28 cellular contexts compared by ENCODE assay signal in genomic region chr2:233816334-233816733, GRCh38. TPM values are rescaled to one million over a fixed set of nuclear protein-coding genes. Genes with fewer than 3 reads are reported as not detected.
DNase-seq lines count a peak whose midpoint lies in the region; ATAC-seq and FAIRE-seq lines count a peak whose summit lies in the region.
"Had no signal": no experiment of that assay in that cellular context is flagged by ENCODE, and none has a peak within 500 bp of the region (broad histone marks: within the 10 kb centered on the region; RNA-seq: fewer than 3 reads in every experiment).

No MANE protein-coding gene starts in this region.

- H3K36me3 ChIP-seq in adipocyte (ENCODE audit: control insufficient read depth, insufficient read depth, low read length, severe bottlenecking): no peaks in the 10 kb centered on the region
- no peaks in the 10 kb centered on the region for H3K36me3 ChIP-seq in CD4-positive, alpha-beta memory T cell (ENCODE audit: insufficient read depth, low read length)
- H3K36me3 ChIP-seq: cardiac muscle cell had no signal

- ATAC-seq in sciatic nerve: no peak
- ATAC-seq: mucosa of descending colon, WTC11 had no signal

- peak; percentile 42 for DNase-seq in NCI-H345 (lab: John Stamatoyannopoulos, UW)
- DNase-seq in NCI-H345 treated with DMSO at 0.1 percent for 48 hours (lab: John Stamatoyannopoulos, UW; ENCODE audit: unreplicated experiment): no peak
- peak; percentile 4 for DNase-seq in NCI-H1105 (lab: John Stamatoyannopoulos, UW)
- peak; percentile 15 for DNase-seq in adipocyte (ENCODE audit: low read depth)
- peak; percentile 19 for DNase-seq in sciatic nerve (ENCODE audit: low spot score)
- DNase-seq in urothelium cell line (ENCODE audit: low spot score): no peak
- no peak for DNase-seq in CD4-positive, alpha-beta memory T cell
- no peak for DNase-seq in HuH-7.5 (ENCODE audit: low spot score)
- DNase-seq: AML-193; DMS79; H7; NCI-H2029; stimulated activated CD4-positive, alpha-beta T cell treated with anti-CD3 and anti-CD28 coated beads, Interleukin-1b, Interleukin-23, amount 100 ng/mL, for 48 hours had no signal

- H3K4me1 ChIP-seq in adipocyte (ENCODE audit: control insufficient read depth, insufficient read depth, low read length): peaks cover 28% of the 10 kb centered on the region
- no peaks in the 10 kb centered on the region for H3K4me1 ChIP-seq in CD4-positive, alpha-beta memory T cell (ENCODE audit: insufficient read depth, low read length)

- no peak overlapping the region for H3K27ac Mint-ChIP-seq in CD4-positive, alpha-beta memory T cell
- H3K27ac Mint-ChIP-seq: activated naive CD4-positive, alpha-beta T cell treated with anti-CD3 and anti-CD28 coated beads, Interleukin-2, amount 50 U/mL, for 24 hours; progenitor cell of endocrine pancreas; type B pancreatic cell; WTC11 had no signal

- H3K27ac ChIP-seq in CD4-positive, alpha-beta memory T cell (ENCODE audit: low read depth, low read length): no peak overlapping the region
- H3K27ac ChIP-seq: cardiac muscle cell had no signal

- no peak overlapping the region for H3K4me3 ChIP-seq in adipocyte (ENCODE audit: low read length)
- H3K4me3 ChIP-seq in CD4-positive, alpha-beta memory T cell (ENCODE audit: low read length in 2 of 2): no peak overlapping the region
- H3K4me3 ChIP-seq: cardiac muscle cell, mucosa of descending colon had no signal

- H3K9me3 ChIP-seq in adipocyte (ENCODE audit: control insufficient read depth, low read length): no peaks in the 10 kb centered on the region
- H3K9me3 ChIP-seq in CD4-positive, alpha-beta memory T cell (ENCODE audit: control insufficient read depth in 1 of 2, low read length in 2 of 2): no peaks in the 10 kb centered on the region
- H3K9me3 ChIP-seq: mucosa of descending colon had no signal

- CTCF ChIA-PET in CD4-positive, alpha-beta memory T cell (lab: Charles Lee; ENCODE audit: partially characterized antibody): no interaction called here

- peak overlapping the region; percentile 35 for H3K9ac ChIP-seq in adipocyte (ENCODE audit: low read length)

- H3K27me3 ChIP-seq in adipocyte (replicated peaks; ENCODE audit: control insufficient read depth, insufficient read depth, low read length): peaks cover 2% of the 10 kb centered on the region
- H3K27me3 ChIP-seq in CD4-positive, alpha-beta memory T cell (ENCODE audit: insufficient read depth, low read length): no peaks in the 10 kb centered on the region
- H3K27me3 ChIP-seq: cardiac muscle cell had no signal

- H3K9me3 Mint-ChIP-seq in CD4-positive, alpha-beta memory T cell: no peaks in the 10 kb centered on the region
- H3K9me3 Mint-ChIP-seq: activated naive CD4-positive, alpha-beta T cell treated with anti-CD3 and anti-CD28 coated beads, Interleukin-2, amount 50 U/mL, for 24 hours; type B pancreatic cell had no signal

- intact Hi-C loops in sciatic nerve (cut with DNase I): no loop called here
- intact Hi-C loops in CD4-positive, alpha-beta memory T cell (cut with micrococcal nuclease): no loop called here

- H3K27me3 Mint-ChIP-seq in CD4-positive, alpha-beta memory T cell: peaks cover 0 to 11% of the 10 kb centered on the region in 2 donors
- H3K27me3 Mint-ChIP-seq: activated naive CD4-positive, alpha-beta T cell treated with anti-CD3 and anti-CD28 coated beads, Interleukin-2, amount 50 U/mL, for 24 hours; progenitor cell of endocrine pancreas had no signal

- no peaks in the 10 kb centered on the region for H3K4me1 Mint-ChIP-seq in CD4-positive, alpha-beta memory T cell
- H3K4me1 Mint-ChIP-seq: activated naive CD4-positive, alpha-beta T cell treated with anti-CD3 and anti-CD28 coated beads, Interleukin-2, amount 50 U/mL, for 24 hours; WTC11 had no signal

- no peaks in the 10 kb centered on the region for H3K36me3 Mint-ChIP-seq in CD4-positive, alpha-beta memory T cell
- H3K36me3 Mint-ChIP-seq: activated naive CD4-positive, alpha-beta T cell treated with anti-CD3 and anti-CD28 coated beads, Interleukin-2, amount 50 U/mL, for 24 hours; type B pancreatic cell; WTC11 had no signal

- no peak overlapping the region for H3K4me3 Mint-ChIP-seq in CD4-positive, alpha-beta memory T cell
- H3K4me3 Mint-ChIP-seq: activated naive CD4-positive, alpha-beta T cell treated with anti-CD3 and anti-CD28 coated beads, Interleukin-2, amount 50 U/mL, for 24 hours; type B pancreatic cell; WTC11 had no signal

- FAIRE-seq in urothelium cell line (lab: Jason Lieb, UNC): no peak
- FAIRE-seq: endothelial cell of umbilical vein, keratinocyte had no signal

- POLR2A ChIA-PET in CD4-positive, alpha-beta memory T cell (lab: Charles Lee; ENCODE audit: partially characterized antibody): no interaction called here

RNA-seq across cellular contexts. Expression of gene HJURP, which starts 38.0 kb away (rescaled TPM):
- 0.71 TPM for total RNA-seq in sciatic nerve
- total RNA-seq in CD4-positive, alpha-beta memory T cell: under 1 TPM; 0.19 to 0.44 TPM
- polyA plus RNA-seq in CD4-positive, alpha-beta memory T cell: not detected
- polyA plus RNA-seq: aorta had no signal

RNA-seq across cellular contexts. Expression of gene MROH2A, which starts 38.2 kb away (rescaled TPM):
- not detected for total RNA-seq in sciatic nerve
- not detected for total RNA-seq in CD4-positive, alpha-beta memory T cell
- not detected for polyA plus RNA-seq in CD4-positive, alpha-beta memory T cell
- total RNA-seq: A172, aorta, dermis microvascular lymphatic vessel endothelial cell, endothelial cell of umbilical vein, glomerular endothelial cell, H7, LHCN-M2, NCI-H460, progenitor cell of endocrine pancreas, WTC11 had no signal
- polyA plus RNA-seq: aorta, cardiac muscle cell, endothelial cell of umbilical vein, neural cell had no signal

RNA-seq across cellular contexts. Expression of gene UGT1A1, which starts 56.3 kb away (rescaled TPM):
- total RNA-seq in sciatic nerve: not detected
- not detected for total RNA-seq in CD4-positive, alpha-beta memory T cell
- not detected for polyA plus RNA-seq in CD4-positive, alpha-beta memory T cell
- total RNA-seq: A172, aorta, cardiac muscle cell, dermis microvascular lymphatic vessel endothelial cell, endothelial cell of umbilical vein, glomerular endothelial cell, H7, LHCN-M2, NCI-H460, progenitor cell of endocrine pancreas, WTC11 had no signal
- polyA plus RNA-seq: cardiac muscle cell, endothelial cell of umbilical vein, neural cell had no signal

Comparison
In these comparisons a context has a peak if more than half of its experiments do, and no peak if none do; other contexts are left out.
1. DNase-seq: peak in NCI-H345 (single experiment), NCI-H1105 (single experiment), adipocyte (single experiment) and sciatic nerve (single experiment); none in NCI-H345 treated with DMSO at 0.1 percent for 48 hours (single experiment), urothelium cell line (single experiment), CD4-positive, alpha-beta memory T cell (0 of 5) and HuH-7.5 (single experiment).